Comparison of ENCODE assay signal across 1 cellular context in the genomic region with DNA sequence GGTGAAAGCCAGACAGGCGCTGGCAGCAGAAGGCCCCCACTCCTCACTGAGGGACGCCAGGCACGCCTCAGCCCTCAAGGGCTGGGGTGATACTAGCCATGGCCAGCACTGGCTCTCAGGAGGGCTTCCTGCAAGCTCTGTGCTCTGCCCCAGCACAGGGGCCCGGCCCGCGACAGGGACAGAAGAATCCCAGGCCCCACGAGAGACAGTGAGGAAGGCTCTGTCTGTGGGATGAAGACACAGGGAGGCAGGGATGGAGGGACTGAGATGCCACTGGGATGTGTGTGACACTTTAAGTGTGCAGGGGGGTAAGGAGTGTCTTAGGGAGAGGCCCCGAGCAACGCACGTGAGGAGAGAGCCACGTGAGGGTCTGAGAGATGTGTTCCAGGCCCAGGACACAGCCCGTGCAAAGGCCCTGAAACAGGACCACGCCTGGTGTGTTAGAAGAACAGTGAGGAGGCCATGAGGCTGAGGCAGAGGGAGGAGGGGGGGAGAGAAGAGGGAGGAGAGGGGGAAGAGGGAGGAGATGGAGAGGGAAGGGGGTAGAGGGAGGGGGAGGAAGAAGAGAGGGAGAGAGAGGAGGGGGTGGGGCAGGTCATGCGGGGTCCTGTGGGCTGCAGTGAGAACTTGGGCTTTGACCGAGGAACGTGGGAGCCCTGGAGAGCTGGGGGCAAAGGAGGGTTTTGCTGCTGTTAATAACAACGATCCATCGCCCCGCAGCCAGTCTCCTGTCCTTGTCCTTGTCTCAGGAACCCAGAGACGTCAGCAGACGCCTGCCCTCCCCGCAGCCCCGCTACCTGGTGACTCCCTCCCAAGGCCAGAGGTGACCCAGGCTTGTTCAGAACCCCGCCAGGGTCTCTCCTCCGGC.
TF ChIP-seq lines count a peak whose summit lies in the region.

No MANE protein-coding gene starts in this region.

TF ChIP-seq in H1, 55 proteins besides CTCF, POLR2A, EP300 and RAD21:
- TF ChIP-seq CHD2 (IDR thresholded peaks at IDR 0.05; ENCODE audit: low read length) (no peak), POLR2AphosphoS5 (IDR thresholded peaks at IDR 0.05; ENCODE audit: low read depth, low read length) (peak; percentile 70)
